8 cellular contexts compared by ENCODE assay signal in the genomic region with DNA sequence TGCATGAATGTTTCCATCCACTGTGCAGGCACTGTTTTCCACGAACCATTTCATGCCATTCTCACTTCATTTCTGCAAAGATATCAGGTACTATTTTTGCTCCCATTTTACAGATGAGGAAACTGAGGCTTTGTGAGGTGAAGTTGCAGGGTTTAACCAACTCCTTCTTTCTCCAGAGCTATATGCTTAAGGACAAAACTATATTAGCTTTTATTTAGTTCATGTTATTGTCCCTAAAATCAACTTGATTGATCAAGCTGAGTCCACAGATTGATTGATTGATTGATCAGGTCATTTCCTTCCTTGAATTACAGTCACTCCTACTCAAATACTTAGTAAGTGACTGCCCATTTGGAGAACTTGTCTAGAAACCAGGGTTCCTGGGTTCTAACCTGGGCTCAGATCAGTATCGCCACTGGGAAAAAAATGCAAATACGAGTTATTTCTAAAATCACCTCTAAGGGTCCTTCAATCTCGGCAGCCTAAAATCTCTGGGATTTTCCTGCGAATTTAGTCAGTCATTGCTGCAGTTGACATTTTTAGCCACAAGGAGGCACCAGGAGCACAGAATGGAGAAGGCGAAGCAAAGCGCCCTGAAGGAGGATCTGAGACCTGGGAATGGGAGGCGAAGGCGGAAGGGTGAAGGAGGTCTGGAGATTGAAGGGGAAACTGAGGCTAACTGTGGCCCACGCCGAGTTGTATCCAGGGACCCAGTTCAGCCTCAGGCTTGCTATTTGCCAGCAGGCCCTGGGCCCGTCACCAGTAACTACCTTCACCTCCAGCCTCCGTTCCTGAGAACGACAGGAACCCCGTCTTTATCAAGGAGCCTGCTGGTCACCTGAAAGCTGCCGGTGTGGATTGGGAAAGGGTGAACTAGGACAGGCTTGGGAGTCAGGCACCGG. TPM values are rescaled to one million over a fixed set of nuclear protein-coding genes. Genes with fewer than 3 reads are reported as not detected.
DNase-seq lines count a peak whose midpoint lies in the region; ATAC-seq, FAIRE-seq and TF ChIP-seq lines count a peak whose summit lies in the region.

No MANE protein-coding gene starts in this region.

- H3K27ac ChIP-seq in caudate nucleus (ENCODE audit: low read depth, low read length), result no peak overlapping the region
- H3K27ac ChIP-seq in kidney (ENCODE audit: low read depth in 2 of 2, low read length in 2 of 2), result no peak overlapping the region

- peak overlapping the region in 1 of 2 donors; percentile 48 for H3K9ac ChIP-seq in kidney (ENCODE audit: low read length in 2 of 2)

- intact Hi-C loops in kidney (cut with DNase I), result no loop called here

- DNase-seq in GM18507 (ENCODE audit: extremely low spot score, insufficient read length, low read depth) (no peak), NCI-H2196 treated with DMSO at 0.1 percent for 48 hours (lab: John Stamatoyannopoulos, UW; ENCODE audit: unreplicated experiment) (peak; percentile 42), caudate nucleus (lab: John Stamatoyannopoulos, UW) (peak in 53 of 61 donors; percentile 3 to 83 (median 40)), kidney (no peak)
- peak; percentile 22 to 60 for DNase-seq in stimulated activated CD4-positive, alpha-beta T cell treated with anti-CD3 and anti-CD28 coated beads, Interleukin-15, amount 100 ng/mL, for 48 hours (ENCODE audit: low read depth in 2 of 2)

- no peak for ATAC-seq in HG02588 (IDR thresholded peaks at IDR 0.05; ENCODE audit: unreplicated experiment)

- H3K9me3 ChIP-seq in kidney (ENCODE audit: control insufficient read depth in 1 of 2, low read length in 2 of 2), result no peaks in the 10 kb centered on the region

- TF ChIP-seq CTCF in WI38 (IDR thresholded peaks at IDR 0.05; ENCODE audit: low read depth, low read length), result peak; percentile 92
- TF ChIP-seq CTCF in kidney (IDR thresholded peaks at IDR 0.05; ENCODE audit: borderline replicate concordance, extremely low read depth, insufficient read depth), result peak; percentile 97

- no peaks in the 10 kb centered on the region for H3K4me1 ChIP-seq in kidney (ENCODE audit: control insufficient read depth in 1 of 2, insufficient read depth in 1 of 2, low read depth in 1 of 2, low read length in 2 of 2)

- H3K4me3 ChIP-seq in WI38 (ENCODE audit: low read depth, low read length) (no peak overlapping the region), kidney (ENCODE audit: low read length in 2 of 2) (peak overlapping the region in 1 of 2 donors; percentile 41)

- no peaks in the 10 kb centered on the region for H3K36me3 ChIP-seq in kidney (ENCODE audit: control insufficient read depth in 1 of 2, insufficient read depth in 2 of 2, low read length in 2 of 2)

- FAIRE-seq in A204.1 (lab: Jason Lieb, UNC) (peak; percentile 94), GM18507 (lab: Jason Lieb, UNC) (peak; percentile 72), kidney (lab: Jason Lieb, UNC) (peak; percentile 74)

RNA-seq across cellular contexts. Expression of gene MUL1, which starts 14.3 kb away (rescaled TPM):
- 33.0 TPM for total RNA-seq in kidney
- 40.0 TPM for polyA plus RNA-seq in kidney (ENCODE audit: insufficient read depth, low read depth, low replicate concordance)

RNA-seq across cellular contexts. Expression of gene FAM43B, which starts 30.2 kb away (rescaled TPM):
- 2.5 TPM for total RNA-seq in kidney
- 1.7 TPM for polyA plus RNA-seq in kidney (ENCODE audit: insufficient read depth, low read depth, low replicate concordance)

RNA-seq across cellular contexts. Expression of gene CAMK2N1, which starts 36.2 kb away (rescaled TPM):
- 80.6 TPM for total RNA-seq in kidney
- polyA plus RNA-seq in kidney (ENCODE audit: insufficient read depth, low read depth, low replicate concordance), result 120 TPM

Comparison
In these comparisons a context has a peak if more than half of its experiments do, and no peak if none do; other contexts are left out.
1. DNase-seq: peak in NCI-H2196 treated with DMSO at 0.1 percent for 48 hours (single experiment), caudate nucleus (53 of 61) and stimulated activated CD4-positive, alpha-beta T cell treated with anti-CD3 and anti-CD28 coated beads, Interleukin-15, amount 100 ng/mL, for 48 hours (2 of 2); none in GM18507 (single experiment) and kidney (single experiment).